Comparison of ENCODE assay signal across 8 cellular contexts in the genomic region with DNA sequence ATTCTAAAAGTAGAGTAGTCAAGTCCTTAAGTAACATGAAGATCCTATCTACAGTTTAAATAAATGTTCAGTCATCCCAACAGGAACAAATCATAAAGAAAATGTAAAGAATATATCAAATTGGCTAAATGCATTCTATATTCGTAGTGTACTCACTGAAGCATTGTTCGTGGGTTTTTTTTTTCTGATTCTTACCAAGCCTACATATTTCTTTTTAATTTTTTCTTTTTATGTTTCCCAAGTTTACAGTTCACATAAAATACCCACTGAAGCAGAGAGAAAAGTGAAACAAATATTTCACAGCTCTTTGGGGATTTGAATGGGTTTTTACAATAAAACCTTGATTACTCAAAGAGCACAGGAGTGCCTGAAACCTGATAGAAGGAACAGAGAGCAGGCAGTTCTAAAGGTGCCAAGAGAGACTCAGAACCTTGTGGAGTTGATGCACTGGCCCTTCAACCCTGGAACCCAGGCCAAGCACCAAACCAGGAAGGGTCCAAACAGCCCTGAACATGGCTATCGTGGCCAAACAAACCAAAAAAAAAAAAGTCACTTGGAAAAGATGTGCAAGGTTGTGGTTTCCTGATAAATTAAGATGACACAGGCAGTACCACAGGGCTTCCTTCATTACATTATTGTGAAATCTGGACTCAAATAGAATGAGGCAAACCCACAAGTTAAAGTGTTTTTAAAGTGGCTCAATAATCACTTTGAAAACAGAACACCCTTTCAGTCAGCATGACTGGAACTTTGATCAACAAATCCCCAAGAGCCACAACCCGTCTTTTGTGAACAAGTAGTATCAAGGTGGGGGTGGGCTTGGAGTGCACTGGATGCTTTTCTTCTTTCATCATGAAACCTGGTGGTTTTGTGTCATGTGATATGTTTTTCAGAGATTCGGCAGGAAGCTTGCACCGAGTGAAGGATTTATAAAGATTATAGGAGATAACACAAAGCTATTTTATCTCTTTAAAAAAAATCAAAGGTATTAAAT.
DNase-seq lines count a peak whose midpoint lies in the region; ATAC-seq and TF ChIP-seq lines count a peak whose summit lies in the region.

No MANE protein-coding gene starts in this region.

- no peaks in the 10 kb centered on the region for H3K79me2 ChIP-seq in SK-N-SH (ENCODE audit: insufficient read depth)

- H3K4me2 ChIP-seq in SK-N-SH: no peak overlapping the region

- H3K9ac ChIP-seq in SK-N-SH: no peak overlapping the region

- DNase-seq in GM03348 (ENCODE audit: low spot score) (peak; percentile 71), SK-N-SH (no peak), fibroblast of pulmonary artery (ENCODE audit: low read depth) (peak; percentile 84), dorsolateral prefrontal cortex (no peak), NCI-H1105 treated with DMSO at 0.1 percent for 48 hours (lab: John Stamatoyannopoulos, UW) (no peak), sigmoid colon (no peak)
- DNase-seq in stimulated activated CD4-positive, alpha-beta T cell treated with anti-CD3 and anti-CD28 coated beads, TNF-alpha, amount 100 ng/mL, for 48 hours (ENCODE audit: low read depth in 3 of 3): peak in 2 of 3 donors; percentile 4 to 34

- H3K27me3 ChIP-seq in SK-N-SH (ENCODE audit: insufficient read depth) (no peaks in the 10 kb centered on the region), dorsolateral prefrontal cortex (peaks cover 0 to 2% (median 0%) of the 10 kb centered on the region in 45 donors), sigmoid colon (no peaks in the 10 kb centered on the region)

- CTCF ChIA-PET in SK-N-SH (lab: Yijun Ruan, JAX): no interaction called here

- no peak for TF ChIP-seq RAD21 in SK-N-SH (IDR thresholded peaks at IDR 0.05; ENCODE audit: low read length)

- H3K36me3 ChIP-seq in SK-N-SH (replicated peaks in 1 of 2; ENCODE audit: control insufficient read depth in 1 of 2, insufficient read depth in 2 of 2, low read length in 1 of 2): no peaks in the 10 kb centered on the region
- H3K36me3 ChIP-seq in sigmoid colon: no peaks in the 10 kb centered on the region

- H3K9me3 ChIP-seq in SK-N-SH (no peaks in the 10 kb centered on the region), sigmoid colon (no peaks in the 10 kb centered on the region)

- WGBS in SK-N-SH (ENCODE audit: low lambda C conversion rate): 51% methylated on average over 6 of the region's 6 CpGs
- WGBS in sigmoid colon, 2 donors: 49 to 77% methylated on average over 6 of the region's 6 CpGs

- TF ChIP-seq CTCF in SK-N-SH (IDR thresholded peaks at IDR 0.05) (no peak), fibroblast of pulmonary artery (IDR thresholded peaks at IDR 0.05; ENCODE audit: low read length, missing control alignments) (no peak), dorsolateral prefrontal cortex (IDR thresholded peaks at IDR 0.05 in 54 of 56, conservative IDR thresholded peaks at IDR 0.05 in 2 of 56; ENCODE audit: low read depth in 1 of 56, partially characterized antibody in 56 of 56) (no peak), sigmoid colon (IDR thresholded peaks at IDR 0.05) (no peak)

- peak; percentile 59 for ATAC-seq in HG03066 (IDR thresholded peaks at IDR 0.05; ENCODE audit: low read depth, unreplicated experiment)

- H3K4me1 ChIP-seq in SK-N-SH (ENCODE audit: control insufficient read depth in 1 of 2, insufficient read depth in 2 of 2, low read depth in 1 of 2, low read length in 1 of 2) (peaks cover 12 to 25% of the 10 kb centered on the region in 2 experiments), sigmoid colon (peaks cover 0 to 8% (median 0%) of the 10 kb centered on the region in 4 donors)

- TF ChIP-seq EP300 in SK-N-SH (IDR thresholded peaks at IDR 0.05; ENCODE audit: borderline replicate concordance in 1 of 2, low read depth in 1 of 2, low read length in 1 of 2): peak in 1 of 2 experiments; percentile 43; a peak in 1 of 4 replicates
- TF ChIP-seq EP300 in sigmoid colon (IDR thresholded peaks at IDR 0.05): no peak

- H3K27ac ChIP-seq in SK-N-SH (ENCODE audit: low read depth in 2 of 2, low read length in 1 of 2) (peak overlapping the region in 1 of 2 experiments; percentile 46; a peak in 2 of 4 replicates), dorsolateral prefrontal cortex (no peak overlapping the region), sigmoid colon (no peak overlapping the region)

- TF ChIP-seq POLR2A in sigmoid colon (IDR thresholded peaks at IDR 0.05): no peak

- intact Hi-C loops in dorsolateral prefrontal cortex (cut with DNase I) (no loop called here), sigmoid colon (cut with DNase I) (no loop called here)

- no peaks in the 10 kb centered on the region for H3K9me2 ChIP-seq in SK-N-SH

- no peaks in the 10 kb centered on the region for H4K20me1 ChIP-seq in SK-N-SH (ENCODE audit: insufficient read depth)

- peak overlapping the region; percentile 61; the same call in 1 of the 2 replicates for H2AFZ ChIP-seq in SK-N-SH (ENCODE audit: low read depth)

- POLR2A ChIA-PET in SK-N-SH (lab: Yijun Ruan, JAX): no interaction called here

- H3F3A ChIP-seq in SK-N-SH (replicated peaks; ENCODE audit: insufficient read depth): peaks cover 24% of the 10 kb centered on the region

- H3K4me3 ChIP-seq in SK-N-SH (ENCODE audit: low read depth in 2 of 2, low read length in 1 of 2): no peak overlapping the region
- no peak overlapping the region for H3K4me3 ChIP-seq in fibroblast of pulmonary artery (replicated peaks; ENCODE audit: low read depth, low read length)
- no peak overlapping the region for H3K4me3 ChIP-seq in dorsolateral prefrontal cortex
- H3K4me3 ChIP-seq in sigmoid colon: no peak overlapping the region

TF ChIP-seq in SK-N-SH, 30 proteins besides CTCF, POLR2A, EP300 and RAD21:
- TF ChIP-seq TEAD4 (IDR thresholded peaks at IDR 0.05; ENCODE audit: borderline replicate concordance, insufficient read depth): no peak
- TF ChIP-seq ZBTB33 (IDR thresholded peaks at IDR 0.05; ENCODE audit: borderline replicate concordance, low read depth): no peak
- peak; percentile 58 for TF ChIP-seq TCF12 (IDR thresholded peaks at IDR 0.05)
- TF ChIP-seq EZH2phosphoT487 (IDR thresholded peaks at IDR 0.05; ENCODE audit: borderline replicate concordance, low read depth): no peak
- peak; percentile 28; the same call in 1 of the 2 replicates for TF ChIP-seq FOXM1 (IDR thresholded peaks at IDR 0.05; ENCODE audit: low read depth)
- TF ChIP-seq NFIC (IDR thresholded peaks at IDR 0.05; ENCODE audit: borderline replicate concordance): no peak
- no peak for TF ChIP-seq GABPA (IDR thresholded peaks at IDR 0.05; ENCODE audit: low read depth)
- no peak for TF ChIP-seq RCOR1 (IDR thresholded peaks at IDR 0.05; ENCODE audit: low read length)
- peak; percentile 52; the same call in 1 of the 2 replicates for TF ChIP-seq USF1 (IDR thresholded peaks at IDR 0.05; ENCODE audit: borderline replicate concordance, low read depth)
- TF ChIP-seq MEF2A (IDR thresholded peaks at IDR 0.05; ENCODE audit: borderline replicate concordance, low read depth): peak; percentile 22; the same call in 1 of the 2 replicates
- TF ChIP-seq, protein P1, sequence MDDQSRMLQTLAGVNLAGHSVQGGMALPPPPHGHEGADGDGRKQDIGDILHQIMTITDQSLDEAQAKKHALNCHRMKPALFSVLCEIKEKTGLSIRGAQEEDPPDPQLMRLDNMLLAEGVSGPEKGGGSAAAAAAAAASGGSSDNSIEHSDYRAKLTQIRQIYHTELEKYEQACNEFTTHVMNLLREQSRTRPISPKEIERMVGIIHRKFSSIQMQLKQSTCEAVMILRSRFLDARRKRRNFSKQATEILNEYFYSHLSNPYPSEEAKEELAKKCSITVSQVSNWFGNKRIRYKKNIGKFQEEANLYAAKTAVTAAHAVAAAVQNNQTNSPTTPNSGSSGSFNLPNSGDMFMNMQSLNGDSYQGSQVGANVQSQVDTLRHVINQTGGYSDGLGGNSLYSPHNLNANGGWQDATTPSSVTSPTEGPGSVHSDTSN (IDR thresholded peaks at IDR 0.05): peak; percentile 41; the same call in 1 of the 2 replicates
- no peak for TF ChIP-seq RFX5 (IDR thresholded peaks at IDR 0.05; ENCODE audit: low read length)
- TF ChIP-seq, protein P2, sequence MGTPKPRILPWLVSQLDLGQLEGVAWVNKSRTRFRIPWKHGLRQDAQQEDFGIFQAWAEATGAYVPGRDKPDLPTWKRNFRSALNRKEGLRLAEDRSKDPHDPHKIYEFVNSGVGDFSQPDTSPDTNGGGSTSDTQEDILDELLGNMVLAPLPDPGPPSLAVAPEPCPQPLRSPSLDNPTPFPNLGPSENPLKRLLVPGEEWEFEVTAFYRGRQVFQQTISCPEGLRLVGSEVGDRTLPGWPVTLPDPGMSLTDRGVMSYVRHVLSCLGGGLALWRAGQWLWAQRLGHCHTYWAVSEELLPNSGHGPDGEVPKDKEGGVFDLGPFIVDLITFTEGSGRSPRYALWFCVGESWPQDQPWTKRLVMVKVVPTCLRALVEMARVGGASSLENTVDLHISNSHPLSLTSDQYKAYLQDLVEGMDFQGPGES (IDR thresholded peaks at IDR 0.05; ENCODE audit: low read depth, low read length): no peak

Comparison
In these comparisons a context has a peak if more than half of its experiments do, and no peak if none do; other contexts are left out.
1. DNase-seq: peak in GM03348 (single experiment), fibroblast of pulmonary artery (single experiment) and stimulated activated CD4-positive, alpha-beta T cell treated with anti-CD3 and anti-CD28 coated beads, TNF-alpha, amount 100 ng/mL, for 48 hours (2 of 3); none in SK-N-SH (single experiment), dorsolateral prefrontal cortex (0 of 10), NCI-H1105 treated with DMSO at 0.1 percent for 48 hours (single experiment) and sigmoid colon (single experiment).